In genomic region chr17:859461-860195, GRCh38 we compare ENCODE assay signal across 11 cellular contexts.
DNase-seq lines count a peak whose midpoint lies in the region; ATAC-seq and TF ChIP-seq lines count a peak whose summit lies in the region.
"Had no signal": no experiment of that assay in that cellular context is flagged by ENCODE, and none has a peak within 500 bp of the region (broad histone marks: within the 10 kb centered on the region; RNA-seq: fewer than 3 reads in every experiment).

No MANE protein-coding gene starts in this region.

- 13 to 26% (median 18%) methylated on average over 14 of the region's 14 CpGs for WGBS in psoas muscle, 3 donors

- intact Hi-C loops in left ventricle myocardium inferior (cut with micrococcal nuclease) = no loop called here
- intact Hi-C loops in psoas muscle (cut with DNase I) = no loop called here

- H3K36me3 ChIP-seq in left ventricle myocardium inferior = no peaks in the 10 kb centered on the region
- H3K36me3 ChIP-seq in psoas muscle (ENCODE audit: insufficient read depth in 1 of 2, low read depth in 1 of 2) = peaks cover 0 to 5% of the 10 kb centered on the region in 2 donors
- no peaks in the 10 kb centered on the region for H3K36me3 ChIP-seq in effector memory CD4-positive, alpha-beta T cell (ENCODE audit: control insufficient read depth, insufficient read depth, low read length)

- H3K9me3 ChIP-seq in left ventricle myocardium inferior (replicated peaks) = no peaks in the 10 kb centered on the region
- no peaks in the 10 kb centered on the region for H3K9me3 ChIP-seq in psoas muscle
- no peaks in the 10 kb centered on the region for H3K9me3 ChIP-seq in effector memory CD4-positive, alpha-beta T cell (ENCODE audit: control insufficient read depth, low read length)
- H3K9me3 ChIP-seq: body of pancreas had no signal

- TF ChIP-seq CTCF in left ventricle myocardium inferior (IDR thresholded peaks at IDR 0.05; ENCODE audit: borderline replicate concordance) = no peak
- TF ChIP-seq CTCF in psoas muscle (IDR thresholded peaks at IDR 0.05) = no peak

- ATAC-seq in psoas muscle = peak; percentile 59 to 86 (median 78)
- ATAC-seq in GM19324 (IDR thresholded peaks at IDR 0.05; ENCODE audit: low FRiP score, unreplicated experiment) = no peak
- no peak for ATAC-seq in HG02571 (IDR thresholded peaks at IDR 0.05; ENCODE audit: unreplicated experiment)
- ATAC-seq: activated CD8-positive, alpha-beta T cell treated with anti-CD3 and anti-CD28 coated beads, Interleukin-2, amount 10 ng/mL, durations not matched to agents 7 days and 5 days; body of pancreas had no signal

- peak overlapping the region; percentile 71 for H3K27ac ChIP-seq in left ventricle myocardium inferior (replicated peaks)
- H3K27ac ChIP-seq in psoas muscle = peak overlapping the region; percentile 84
- no peak overlapping the region for H3K27ac ChIP-seq in effector memory CD4-positive, alpha-beta T cell (ENCODE audit: insufficient read depth, low read length, poor library complexity, severe bottlenecking)

- H3K27me3 ChIP-seq in left ventricle myocardium inferior (ENCODE audit: low read depth) (no peaks in the 10 kb centered on the region), psoas muscle (ENCODE audit: insufficient read depth in 3 of 3, low read length in 2 of 3) (no peaks in the 10 kb centered on the region)
- no peaks in the 10 kb centered on the region for H3K27me3 ChIP-seq in effector memory CD4-positive, alpha-beta T cell (replicated peaks; ENCODE audit: control insufficient read depth, insufficient read depth, low read length, poor library complexity, severe bottlenecking)
- H3K27me3 ChIP-seq: body of pancreas had no signal

- DNase-seq in AG20443 (ENCODE audit: low spot score) = peak; percentile 46
- peak; percentile 39 for DNase-seq in amniotic epithelial cell (ENCODE audit: low read depth)
- DNase-seq in left ventricle myocardium inferior = peak; percentile 46
- DNase-seq in psoas muscle = peak; percentile 41 to 76
- DNase-seq in effector memory CD4-positive, alpha-beta T cell = no peak
- DNase-seq in NCI-H2227 (lab: John Stamatoyannopoulos, UW; ENCODE audit: unreplicated experiment) = no peak
- DNase-seq: activated CD8-positive, alpha-beta T cell treated with anti-CD3 and anti-CD28 coated beads, Interleukin-2, amount 10 ng/mL, durations not matched to agents 7 days and 5 days; body of pancreas; NCI-H2029 treated with DMSO at 0.1 percent for 48 hours had no signal

- H3K4me1 ChIP-seq in left ventricle myocardium inferior = peaks cover 31% of the 10 kb centered on the region
- H3K4me1 ChIP-seq in psoas muscle = peaks cover 27% of the 10 kb centered on the region
- no peaks in the 10 kb centered on the region for H3K4me1 ChIP-seq in effector memory CD4-positive, alpha-beta T cell (ENCODE audit: control insufficient read depth, insufficient read depth, low read length, poor library complexity, severe bottlenecking)

- H3K4me3 ChIP-seq in left ventricle myocardium inferior = no peak overlapping the region
- H3K4me3 ChIP-seq in psoas muscle = peak overlapping the region; percentile 37
- no peak overlapping the region for H3K4me3 ChIP-seq in effector memory CD4-positive, alpha-beta T cell (ENCODE audit: insufficient read depth, low read depth, low read length, poor library complexity, severe bottlenecking)
- H3K4me3 ChIP-seq: body of pancreas had no signal

Comparison
In these comparisons a context has a peak if more than half of its experiments do, and no peak if none do; other contexts are left out.
1. DNase-seq: peak in AG20443 (single experiment), amniotic epithelial cell (single experiment), left ventricle myocardium inferior (single experiment) and psoas muscle (2 of 2); none in effector memory CD4-positive, alpha-beta T cell (0 of 3) and NCI-H2227 (single experiment).
2. ATAC-seq: peak in psoas muscle (4 of 4); none in GM19324 (single experiment) and HG02571 (single experiment).